ENCODE assay signal across 21 cellular contexts in the genomic region with DNA sequence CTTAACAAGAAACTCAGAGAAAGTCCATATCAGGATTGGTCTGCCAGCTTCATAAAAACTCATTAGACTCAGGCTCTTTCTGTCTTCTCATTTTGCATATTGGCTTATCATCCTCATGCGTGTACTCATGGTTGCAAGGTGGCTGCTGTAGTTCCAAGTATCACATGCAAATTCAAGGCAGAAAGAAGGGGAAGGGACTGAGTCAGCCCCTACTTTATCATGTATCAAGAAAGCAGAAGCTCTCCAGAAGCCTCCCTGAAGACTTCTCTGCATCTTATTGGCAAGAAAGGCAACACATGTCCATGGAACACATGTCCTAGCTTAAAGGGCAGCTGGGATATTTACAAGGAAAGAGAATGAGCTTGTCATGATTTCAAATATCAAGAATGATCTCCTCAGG.
"Had no signal": no experiment of that assay in that cellular context is flagged by ENCODE, and none has a peak within 500 bp of the region (broad histone marks: within the 10 kb centered on the region; RNA-seq: fewer than 3 reads in every experiment).

No MANE protein-coding gene starts in this region.

- H3K4me1 Mint-ChIP-seq: activated CD4-positive, alpha-beta T cell treated with anti-CD3 and anti-CD28 coated beads, Interleukin-2, amount 10 ng/mL, durations not matched to agents 7 days and 5 days; naive B cell had no signal

- H3K4me1 ChIP-seq: left lung, parathyroid adenoma, tibial artery had no signal

- H3K27ac ChIP-seq: left lung, parathyroid adenoma, tibial artery had no signal

- H3K27me3 Mint-ChIP-seq: activated CD4-positive, alpha-beta T cell treated with anti-CD3 and anti-CD28 coated beads, Interleukin-2, amount 10 ng/mL, durations not matched to agents 7 days and 5 days; activated naive CD4-positive, alpha-beta T cell treated with anti-CD3 and anti-CD28 coated beads, Interleukin-2, amount 50 U/mL, for 24 hours; stimulated activated naive CD8-positive, alpha-beta T cell treated with anti-CD3 and anti-CD28 coated beads, Interleukin-15, Interleukin-2, amounts not matched to agents 100 ng/mL and 50 ng/mL, for 24 hours had no signal

- H2AFZ ChIP-seq: parathyroid adenoma had no signal

- DNase-seq: activated CD4-positive, alpha-beta T cell treated with anti-CD3 and anti-CD28 coated beads, Interleukin-2, amount 10 ng/mL, durations not matched to agents 7 days and 5 days; activated CD8-positive, alpha-beta memory T cell treated with anti-CD3 and anti-CD28 coated beads, Interleukin-2, amount 50 U/mL, for 48 hours; activated gamma-delta T cell treated with Interleukin-2 at 50 U/mL for 16 hours; central memory CD4-positive, alpha-beta T cell; effector memory CD4-positive, alpha-beta T cell; foreskin melanocyte; glutamatergic neuron; hippocampal formation; kidney glomerular epithelial cell; left lung; naive B cell; nucleus accumbens; right cardiac atrium; stimulated activated CD4-positive, alpha-beta T cell treated with anti-CD3 and anti-CD28 coated beads, Interleukin-4, amount 100 ng/mL, for 24 hours; T-helper 1 cell; tibial artery had no signal

- H3K4me3 Mint-ChIP-seq: activated CD4-positive, alpha-beta T cell treated with anti-CD3 and anti-CD28 coated beads, Interleukin-2, amount 10 ng/mL, durations not matched to agents 7 days and 5 days; activated naive CD4-positive, alpha-beta T cell treated with anti-CD3 and anti-CD28 coated beads, Interleukin-2, amount 50 U/mL, for 24 hours; activated T-helper 1 cell treated with anti-CD3 and anti-CD28 coated beads, Interleukin-12 subunit alpha, Interleukin-12 subunit beta, Interleukin-2, Interleukin-4 antibody, amounts not matched to agents 30 ng/mL and 10 ng/mL and 1 ng/mL, durations not matched to agents 14 hours and 24 hours and 36 hours; naive B cell; stimulated activated naive CD8-positive, alpha-beta T cell treated with anti-CD3 and anti-CD28 coated beads, Interleukin-15, Interleukin-2, amounts not matched to agents 100 ng/mL and 50 ng/mL, for 24 hours had no signal

- H3K36me3 Mint-ChIP-seq: activated naive CD4-positive, alpha-beta T cell treated with anti-CD3 and anti-CD28 coated beads, Interleukin-2, amount 50 U/mL, for 24 hours; naive B cell had no signal

- H3K9ac ChIP-seq: parathyroid adenoma had no signal

- ATAC-seq: left lung, right cardiac atrium had no signal

- H3K79me2 ChIP-seq: parathyroid adenoma had no signal

- H3K4me3 ChIP-seq: left lung, lung, tibial artery had no signal

- H3K36me3 ChIP-seq: left lung, tibial artery had no signal

- H3K27ac Mint-ChIP-seq: activated CD4-positive, alpha-beta T cell treated with anti-CD3 and anti-CD28 coated beads, Interleukin-2, amount 10 ng/mL, durations not matched to agents 7 days and 5 days; activated T-helper 1 cell treated with anti-CD3 and anti-CD28 coated beads, Interleukin-12 subunit alpha, Interleukin-12 subunit beta, Interleukin-2, Interleukin-4 antibody, amounts not matched to agents 30 ng/mL and 10 ng/mL and 1 ng/mL, durations not matched to agents 14 hours and 24 hours and 36 hours; stimulated activated naive CD8-positive, alpha-beta T cell treated with anti-CD3 and anti-CD28 coated beads, Interleukin-15, Interleukin-2, amounts not matched to agents 100 ng/mL and 50 ng/mL, for 24 hours had no signal

- H3K9me3 Mint-ChIP-seq: activated CD4-positive, alpha-beta T cell treated with anti-CD3 and anti-CD28 coated beads, Interleukin-2, amount 10 ng/mL, durations not matched to agents 7 days and 5 days; activated naive CD4-positive, alpha-beta T cell treated with anti-CD3 and anti-CD28 coated beads, Interleukin-2, amount 50 U/mL, for 24 hours; activated T-helper 1 cell treated with anti-CD3 and anti-CD28 coated beads, Interleukin-12 subunit alpha, Interleukin-12 subunit beta, Interleukin-2, Interleukin-4 antibody, amounts not matched to agents 30 ng/mL and 10 ng/mL and 1 ng/mL, durations not matched to agents 14 hours and 24 hours and 36 hours; naive B cell; stimulated activated naive CD8-positive, alpha-beta T cell treated with anti-CD3 and anti-CD28 coated beads, Interleukin-15, Interleukin-2, amounts not matched to agents 100 ng/mL and 50 ng/mL, for 24 hours had no signal

- H3K9me3 ChIP-seq: left lung, tibial artery had no signal
